In the genomic region with DNA sequence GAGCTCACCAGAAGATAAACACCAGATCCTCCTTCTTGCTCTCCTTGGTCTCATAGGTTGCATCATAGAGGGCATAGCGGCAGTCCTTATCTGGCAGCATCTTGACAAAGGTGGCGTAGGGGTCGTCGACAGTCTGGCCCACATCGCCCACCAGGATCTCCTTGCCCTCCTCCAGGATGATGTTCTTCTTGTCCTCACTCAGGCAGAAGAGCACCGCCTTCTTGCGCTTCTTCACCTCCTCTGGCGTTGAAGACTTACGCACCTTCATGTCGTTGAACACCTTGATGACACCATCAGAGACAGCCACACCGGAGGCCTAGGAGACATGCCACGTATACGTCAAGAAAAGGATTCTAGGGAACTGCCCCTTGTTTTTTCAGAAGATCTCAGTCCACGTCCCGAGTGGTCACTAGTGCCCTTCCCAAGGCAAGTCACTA, we compare ENCODE assay signal across 8 cellular contexts. TPM values are rescaled to one million over a fixed set of nuclear protein-coding genes. Genes with fewer than 3 reads are reported as not detected.
DNase-seq lines count a peak whose midpoint lies in the region; ATAC-seq and TF ChIP-seq lines count a peak whose summit lies in the region.

No MANE protein-coding gene starts in this region.

- peaks cover 3 to 39% (median 21%) of the 10 kb centered on the region in 4 donors for H3K4me1 ChIP-seq in liver (ENCODE audit: control insufficient read depth in 4 of 4, insufficient read depth in 4 of 4, low read length in 3 of 4)
- H3K4me1 ChIP-seq in thoracic aorta (ENCODE audit: control insufficient read depth in 1 of 2, low read depth in 2 of 2), result peaks cover 13 to 24% of the 10 kb centered on the region in 2 donors

- no peak for TF ChIP-seq CTCF in liver (IDR thresholded peaks at IDR 0.05; ENCODE audit: low read depth, low read length, missing input control)
- no peak for TF ChIP-seq CTCF in thoracic aorta (IDR thresholded peaks at IDR 0.05)

- H3K27ac ChIP-seq in liver (ENCODE audit: low read depth in 1 of 2, low read length in 2 of 2) (no peak overlapping the region), thoracic aorta (peak overlapping the region in 1 of 2 donors; percentile 96)

- peaks cover 13 to 39% (median 20%) of the 10 kb centered on the region in 4 donors for H3K36me3 ChIP-seq in liver (ENCODE audit: control insufficient read depth in 4 of 4, insufficient read depth in 3 of 4, low read depth in 1 of 4, low read length in 3 of 4)
- peaks cover 51% of the 10 kb centered on the region for H3K36me3 ChIP-seq in thoracic aorta

- 86% methylated on average over 15 of the region's 15 CpGs for WGBS in liver

- H3K4me3 ChIP-seq in liver (ENCODE audit: low read depth in 1 of 3, low read length in 3 of 3), result peak overlapping the region in 2 of 3 donors; percentile 68 to 91
- H3K4me3 ChIP-seq in thoracic aorta, result peak overlapping the region; percentile 96

- peaks cover 6% of the 10 kb centered on the region for H3K9me3 Mint-ChIP-seq in activated naive CD4-positive, alpha-beta T cell treated with anti-CD3 and anti-CD28 coated beads, Interleukin-2, amount 10 ng/mL, durations not matched to agents 7 days and 5 days
- H3K9me3 Mint-ChIP-seq in activated naive CD8-positive, alpha-beta T cell treated with anti-CD3 and anti-CD28 coated beads, Interleukin-2, amount 10 ng/mL, durations not matched to agents 7 days and 5 days, result peaks cover 2% of the 10 kb centered on the region

- H3K9me3 ChIP-seq in liver (ENCODE audit: control insufficient read depth in 4 of 4, low read length in 3 of 4) (peaks cover 0 to 6% (median 2%) of the 10 kb centered on the region in 4 donors), thoracic aorta (no peaks in the 10 kb centered on the region)

- H3K4me1 Mint-ChIP-seq in activated naive CD4-positive, alpha-beta T cell treated with anti-CD3 and anti-CD28 coated beads, Interleukin-2, amount 10 ng/mL, durations not matched to agents 7 days and 5 days, result peaks cover 49% of the 10 kb centered on the region
- peaks cover 37% of the 10 kb centered on the region for H3K4me1 Mint-ChIP-seq in activated naive CD8-positive, alpha-beta T cell treated with anti-CD3 and anti-CD28 coated beads, Interleukin-2, amount 10 ng/mL, durations not matched to agents 7 days and 5 days

- peak overlapping the region; percentile 88 for H3K27ac Mint-ChIP-seq in activated naive CD4-positive, alpha-beta T cell treated with anti-CD3 and anti-CD28 coated beads, Interleukin-2, amount 10 ng/mL, durations not matched to agents 7 days and 5 days
- H3K27ac Mint-ChIP-seq in activated naive CD8-positive, alpha-beta T cell treated with anti-CD3 and anti-CD28 coated beads, Interleukin-2, amount 10 ng/mL, durations not matched to agents 7 days and 5 days, result peak overlapping the region; percentile 79

- H3K27me3 ChIP-seq in liver (ENCODE audit: control insufficient read depth in 4 of 4, insufficient read depth in 4 of 4, low read length in 3 of 4), result no peaks in the 10 kb centered on the region
- no peaks in the 10 kb centered on the region for H3K27me3 ChIP-seq in thoracic aorta (replicated peaks; ENCODE audit: insufficient read depth)

- no peak for TF ChIP-seq RAD21 in liver (IDR thresholded peaks at IDR 0.05)

- H3K36me3 Mint-ChIP-seq in activated naive CD4-positive, alpha-beta T cell treated with anti-CD3 and anti-CD28 coated beads, Interleukin-2, amount 10 ng/mL, durations not matched to agents 7 days and 5 days, result peaks cover 53% of the 10 kb centered on the region
- peaks cover 52% of the 10 kb centered on the region for H3K36me3 Mint-ChIP-seq in activated naive CD8-positive, alpha-beta T cell treated with anti-CD3 and anti-CD28 coated beads, Interleukin-2, amount 10 ng/mL, durations not matched to agents 7 days and 5 days

- CTCF ChIA-PET in activated naive CD4-positive, alpha-beta T cell treated with anti-CD3 and anti-CD28 coated beads, Interleukin-2, amount 10 ng/mL, durations not matched to agents 7 days and 5 days (lab: Charles Lee), result no interaction called here

- H3K9ac ChIP-seq in liver (ENCODE audit: low read depth in 1 of 2, low read length in 2 of 2), result no peak overlapping the region

- POLR2A ChIA-PET in activated naive CD8-positive, alpha-beta T cell treated with anti-CD3 and anti-CD28 coated beads, Interleukin-2, amount 10 ng/mL, durations not matched to agents 7 days and 5 days (lab: Charles Lee), result interaction anchor here (0.7 kb wide), 1 partner anchor 72 kb away, joined by 3 read pairs; no protein-coding TSS in a partner anchor

- ATAC-seq in activated naive CD8-positive, alpha-beta T cell treated with anti-CD3 and anti-CD28 coated beads, Interleukin-2, amount 10 ng/mL, durations not matched to agents 7 days and 5 days (ENCODE audit: low read depth), result no peak
- ATAC-seq in thoracic aorta (ENCODE audit: insufficient number of reproducible peaks, low FRiP score, low read depth), result no peak

- H3K4me3 Mint-ChIP-seq in activated naive CD4-positive, alpha-beta T cell treated with anti-CD3 and anti-CD28 coated beads, Interleukin-2, amount 10 ng/mL, durations not matched to agents 7 days and 5 days, result peak overlapping the region; percentile 88
- H3K4me3 Mint-ChIP-seq in activated naive CD8-positive, alpha-beta T cell treated with anti-CD3 and anti-CD28 coated beads, Interleukin-2, amount 10 ng/mL, durations not matched to agents 7 days and 5 days, result peak overlapping the region; percentile 90

- DNase-seq in activated naive CD4-positive, alpha-beta T cell treated with anti-CD3 and anti-CD28 coated beads, Interleukin-2, amount 10 ng/mL, durations not matched to agents 7 days and 5 days, result no peak
- no peak for DNase-seq in activated naive CD4-positive, alpha-beta T cell treated with anti-CD3 and anti-CD28 coated beads, Interleukin-2, amount 50 U/mL, for 16 hours
- DNase-seq in activated naive CD8-positive, alpha-beta T cell treated with anti-CD3 and anti-CD28 coated beads, Interleukin-2, amount 10 ng/mL, durations not matched to agents 7 days and 5 days, result no peak
- DNase-seq in thoracic aorta (ENCODE audit: low spot score) (no peak), RPMI8226 (no peak), NCI-H2029 (lab: John Stamatoyannopoulos, UW) (no peak), medulla oblongata (ENCODE audit: extremely low spot score) (no peak)

- H3K27me3 Mint-ChIP-seq in activated naive CD4-positive, alpha-beta T cell treated with anti-CD3 and anti-CD28 coated beads, Interleukin-2, amount 10 ng/mL, durations not matched to agents 7 days and 5 days, result no peaks in the 10 kb centered on the region
- no peaks in the 10 kb centered on the region for H3K27me3 Mint-ChIP-seq in activated naive CD8-positive, alpha-beta T cell treated with anti-CD3 and anti-CD28 coated beads, Interleukin-2, amount 10 ng/mL, durations not matched to agents 7 days and 5 days

TF ChIP-seq in liver, 16 proteins besides CTCF, POLR2A, EP300 and RAD21:
- no peak for TF ChIP-seq NR2F2 (IDR thresholded peaks at IDR 0.05)
- TF ChIP-seq, protein P1, sequence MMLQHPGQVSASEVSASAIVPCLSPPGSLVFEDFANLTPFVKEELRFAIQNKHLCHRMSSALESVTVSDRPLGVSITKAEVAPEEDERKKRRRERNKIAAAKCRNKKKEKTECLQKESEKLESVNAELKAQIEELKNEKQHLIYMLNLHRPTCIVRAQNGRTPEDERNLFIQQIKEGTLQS (IDR thresholded peaks at IDR 0.05), result no peak
- no peak for TF ChIP-seq GABPA (IDR thresholded peaks at IDR 0.05 in 1 of 2, conservative IDR thresholded peaks at IDR 0.05 in 1 of 2)
- no peak for TF ChIP-seq RXRA (IDR thresholded peaks at IDR 0.05)
- no peak for TF ChIP-seq FOXA2 (IDR thresholded peaks at IDR 0.05)
- TF ChIP-seq EGR1 (IDR thresholded peaks at IDR 0.05; ENCODE audit: low read depth in 2 of 2), result no peak
- TF ChIP-seq JUND (IDR thresholded peaks at IDR 0.05), result no peak
- TF ChIP-seq SP1 (IDR thresholded peaks at IDR 0.05), result no peak
- no peak for TF ChIP-seq HNF4A (conservative IDR thresholded peaks at IDR 0.05)
- no peak for TF ChIP-seq HNF4G (IDR thresholded peaks at IDR 0.05)

RNA-seq across cellular contexts. Expression of a gene that starts 2.0 kb away (rescaled TPM):
- 1,000 to 10,000 TPM; 1,357 to 1,424 TPM for total RNA-seq in activated naive CD8-positive, alpha-beta T cell treated with anti-CD3 and anti-CD28 coated beads, Interleukin-2, amount 10 ng/mL, durations not matched to agents 7 days and 5 days
- total RNA-seq in liver, result 100 to 1,000 TPM; 184 to 186 TPM
- 100 to 1,000 TPM; 377 to 498 TPM for polyA plus RNA-seq in liver
- 100 to 1,000 TPM; 565 to 797 TPM for total RNA-seq in thoracic aorta

RNA-seq across cellular contexts. Expression of a gene that starts 4.3 kb away (rescaled TPM):
- total RNA-seq in activated naive CD8-positive, alpha-beta T cell treated with anti-CD3 and anti-CD28 coated beads, Interleukin-2, amount 10 ng/mL, durations not matched to agents 7 days and 5 days, result 100 to 1,000 TPM; 102 to 110 TPM
- total RNA-seq in liver, result 10 to 100 TPM; 20.2 to 24.7 TPM
- 10 to 100 TPM; 11.0 to 12.9 TPM for polyA plus RNA-seq in liver
- total RNA-seq in thoracic aorta, result 10 to 100 TPM; 51.8 to 62.8 TPM

RNA-seq across cellular contexts. Expression of a gene that starts 16.7 kb away (rescaled TPM):
- 10 to 100 TPM; 15.3 to 20.0 TPM for total RNA-seq in activated naive CD8-positive, alpha-beta T cell treated with anti-CD3 and anti-CD28 coated beads, Interleukin-2, amount 10 ng/mL, durations not matched to agents 7 days and 5 days
- total RNA-seq in liver (1 to 10 TPM; 5.0 to 5.2 TPM), thoracic aorta (100 to 1,000 TPM; 134 to 219 TPM)
- polyA plus RNA-seq in liver, result 10 to 100 TPM in 1 of 2 donors, 1 to 10 TPM in 1; 5.5 to 10.7 TPM

RNA-seq across cellular contexts. Expression of a gene that starts 22.2 kb away (rescaled TPM):
- 1 to 10 TPM; 2.6 to 3.6 TPM for total RNA-seq in activated naive CD8-positive, alpha-beta T cell treated with anti-CD3 and anti-CD28 coated beads, Interleukin-2, amount 10 ng/mL, durations not matched to agents 7 days and 5 days
- total RNA-seq in liver, result under 1 TPM; under 0.01 to 0.09 TPM
- polyA plus RNA-seq in liver, result under 1 TPM; 0.02 to 0.38 TPM
- under 1 TPM in 1 of 2 donors, not detected in 1; 0.81 TPM for total RNA-seq in thoracic aorta

RNA-seq across cellular contexts. Expression of a gene that starts 23.7 kb away (rescaled TPM):
- 100 to 1,000 TPM; 161 to 175 TPM for total RNA-seq in activated naive CD8-positive, alpha-beta T cell treated with anti-CD3 and anti-CD28 coated beads, Interleukin-2, amount 10 ng/mL, durations not matched to agents 7 days and 5 days
- 1 to 10 TPM; 1.3 to 2.9 TPM for total RNA-seq in liver
- 1 to 10 TPM; 2.0 to 2.2 TPM for polyA plus RNA-seq in liver
- 10 to 100 TPM in 1 of 2 donors, 1 to 10 TPM in 1; 1.6 to 13.7 TPM for total RNA-seq in thoracic aorta

Comparison
In these comparisons a context has a peak if more than half of its experiments do, and no peak if none do; other contexts are left out.
1. RNA of a gene that starts 16.7 kb away (total RNA-seq): 134 to 219 TPM in thoracic aorta; 15.3 to 20.0 TPM in activated naive CD8-positive, alpha-beta T cell treated with anti-CD3 and anti-CD28 coated beads, Interleukin-2, amount 10 ng/mL, durations not matched to agents 7 days and 5 days and 5.0 to 5.2 TPM in liver; every median in the first group is over 4 times any median in the second.